In genomic region chr4:168451744-168452394, GRCh38 we compare ENCODE assay signal across 7 cellular contexts. TPM values are rescaled to one million over a fixed set of nuclear protein-coding genes. Genes with fewer than 3 reads are reported as not detected.
A peak's percentile ranks its signal among the peaks of the same experiment; 100 is the strongest.
DNase-seq lines count a peak whose midpoint lies in the region; ATAC-seq and TF ChIP-seq lines count a peak whose summit lies in the region.

No MANE protein-coding gene starts in this region.

- no peaks in the 10 kb centered on the region for H3K4me1 ChIP-seq in vagina

- H3K27ac Mint-ChIP-seq in activated CD8-positive, alpha-beta T cell treated with anti-CD3 and anti-CD28 coated beads, Interleukin-2, amount 10 ng/mL, durations not matched to agents 7 days and 5 days = peak overlapping the region; percentile 36

- no peak overlapping the region for H3K27ac ChIP-seq in vagina

- TF ChIP-seq CTCF in vagina (IDR thresholded peaks at IDR 0.05) = no peak

- no peak for DNase-seq in activated CD8-positive, alpha-beta T cell treated with anti-CD3 and anti-CD28 coated beads, Interleukin-2, amount 10 ng/mL, durations not matched to agents 7 days and 5 days
- peak; percentile 22 for DNase-seq in non-pigmented ciliary epithelial cell (ENCODE audit: low read depth)
- no peak for DNase-seq in NCI-H1105 treated with DMSO at 0.1 percent for 48 hours (lab: John Stamatoyannopoulos, UW)
- DNase-seq in inferior parietal cortex (ENCODE audit: extremely low spot score) = no peak
- no peak for DNase-seq in vagina (ENCODE audit: extremely low spot score in 2 of 2)

- CTCF ChIA-PET in activated CD8-positive, alpha-beta T cell treated with anti-CD3 and anti-CD28 coated beads, Interleukin-2, amount 10 ng/mL, durations not matched to agents 7 days and 5 days (lab: Charles Lee) = interaction anchor here (0.8 kb wide), 1 partner anchor 13 kb away, joined by 4 read pairs; no protein-coding TSS in a partner anchor

- ATAC-seq in GM21367 (IDR thresholded peaks at IDR 0.05; ENCODE audit: unreplicated experiment) = peak; percentile 84
- ATAC-seq in HG03354 (IDR thresholded peaks at IDR 0.05; ENCODE audit: poor library complexity, severe bottlenecking, unreplicated experiment) = peak; percentile 98
- peak; percentile 58 for ATAC-seq in activated CD8-positive, alpha-beta T cell treated with anti-CD3 and anti-CD28 coated beads, Interleukin-2, amount 10 ng/mL, durations not matched to agents 7 days and 5 days

- no peak overlapping the region for H3K4me3 ChIP-seq in vagina

- no peaks in the 10 kb centered on the region for H3K36me3 ChIP-seq in vagina

- H3K4me3 Mint-ChIP-seq in activated CD8-positive, alpha-beta T cell treated with anti-CD3 and anti-CD28 coated beads, Interleukin-2, amount 10 ng/mL, durations not matched to agents 7 days and 5 days = no peak overlapping the region

- no peak for TF ChIP-seq POLR2A in vagina (IDR thresholded peaks at IDR 0.05)

- no peaks in the 10 kb centered on the region for H3K27me3 Mint-ChIP-seq in activated CD8-positive, alpha-beta T cell treated with anti-CD3 and anti-CD28 coated beads, Interleukin-2, amount 10 ng/mL, durations not matched to agents 7 days and 5 days (ENCODE audit: low read depth)

- no peaks in the 10 kb centered on the region for H3K9me3 Mint-ChIP-seq in activated CD8-positive, alpha-beta T cell treated with anti-CD3 and anti-CD28 coated beads, Interleukin-2, amount 10 ng/mL, durations not matched to agents 7 days and 5 days (ENCODE audit: insufficient read depth)

- intact Hi-C loops in vagina (cut with DNase I) = no loop called here

- no peaks in the 10 kb centered on the region for H3K27me3 ChIP-seq in vagina

- no peaks in the 10 kb centered on the region for H3K9me3 ChIP-seq in vagina

- POLR2A ChIA-PET in activated CD8-positive, alpha-beta T cell treated with anti-CD3 and anti-CD28 coated beads, Interleukin-2, amount 10 ng/mL, durations not matched to agents 7 days and 5 days (lab: Charles Lee) = interaction anchor here (1.2 kb wide), 1 partner anchor 28 kb away, joined by 5 read pairs; the partner anchor contains the start of gene DDX60L

- H3K4me1 Mint-ChIP-seq in activated CD8-positive, alpha-beta T cell treated with anti-CD3 and anti-CD28 coated beads, Interleukin-2, amount 10 ng/mL, durations not matched to agents 7 days and 5 days (ENCODE audit: low read depth) = peaks cover 27% of the 10 kb centered on the region

- peaks cover 68% of the 10 kb centered on the region for H3K36me3 Mint-ChIP-seq in activated CD8-positive, alpha-beta T cell treated with anti-CD3 and anti-CD28 coated beads, Interleukin-2, amount 10 ng/mL, durations not matched to agents 7 days and 5 days (ENCODE audit: low read depth)

RNA-seq across cellular contexts. Expression of gene DDX60L, which starts 28.4 kb away (rescaled TPM):
- 10 to 100 TPM; 59.3 to 61.1 TPM for total RNA-seq in activated CD8-positive, alpha-beta T cell treated with anti-CD3 and anti-CD28 coated beads, Interleukin-2, amount 10 ng/mL, durations not matched to agents 7 days and 5 days
- total RNA-seq in vagina = 11.3 TPM

RNA-seq across cellular contexts. Expression of gene PALLD, which starts 45.0 kb away (rescaled TPM):
- 1 to 10 TPM; 1.2 to 1.3 TPM for total RNA-seq in activated CD8-positive, alpha-beta T cell treated with anti-CD3 and anti-CD28 coated beads, Interleukin-2, amount 10 ng/mL, durations not matched to agents 7 days and 5 days
- total RNA-seq in vagina = 229 TPM

Comparison
In these comparisons a context has a peak if more than half of its experiments do, and no peak if none do; other contexts are left out.
1. RNA of gene PALLD, which starts 45.0 kb away (total RNA-seq): 229 TPM in vagina (single experiment); 1.2 to 1.3 TPM in activated CD8-positive, alpha-beta T cell treated with anti-CD3 and anti-CD28 coated beads, Interleukin-2, amount 10 ng/mL, durations not matched to agents 7 days and 5 days; every median in the first group is over 10 times any median in the second.
2. Peak in every context shown above with its lines, with median percentiles within 50 percentile points of each other: ATAC-seq.